15 cellular contexts compared by ENCODE assay signal in genomic region chr13:110258876-110259631, GRCh38. TPM values are rescaled to one million over a fixed set of nuclear protein-coding genes. Genes with fewer than 3 reads are reported as not detected.
A peak's percentile ranks its signal among the peaks of the same experiment; 100 is the strongest.
DNase-seq lines count a peak whose midpoint lies in the region; ATAC-seq, FAIRE-seq and TF ChIP-seq lines count a peak whose summit lies in the region.
"Had no signal": no experiment of that assay in that cellular context is flagged by ENCODE, and none has a peak within 500 bp of the region (broad histone marks: within the 10 kb centered on the region; RNA-seq: fewer than 3 reads in every experiment).

No MANE protein-coding gene starts in this region.

- peaks cover 10% of the 10 kb centered on the region for H3K27me3 Mint-ChIP-seq in endothelial cell (ENCODE audit: unreplicated experiment)

- H3K36me3 Mint-ChIP-seq in endothelial cell (ENCODE audit: low read depth, unreplicated experiment), result peaks cover 56% of the 10 kb centered on the region
- H3K36me3 Mint-ChIP-seq: natural killer cell treated with Interleukin-12 subunit alpha and Interleukin-12 subunit beta and Interleukin-15 and Interleukin-18, amount 100 ng/mL, for 72 hours had no signal

- H4K20me1 ChIP-seq in osteoblast (ENCODE audit: insufficient read depth, low read length), result peaks cover 10% of the 10 kb centered on the region

- peaks cover 14% of the 10 kb centered on the region for H3K4me1 ChIP-seq in osteoblast (ENCODE audit: insufficient read depth, low read length)

- H2AFZ ChIP-seq in osteoblast (ENCODE audit: low read length), result no peak overlapping the region

- H3K4me3 ChIP-seq in osteoblast (ENCODE audit: insufficient read depth, low read length), result peak overlapping the region; percentile 6
- H3K4me3 ChIP-seq: dorsolateral prefrontal cortex had no signal

- peaks cover 64% of the 10 kb centered on the region for H3K4me1 Mint-ChIP-seq in endothelial cell (ENCODE audit: unreplicated experiment)

- H3K9me3 Mint-ChIP-seq in endothelial cell (ENCODE audit: unreplicated experiment), result peaks cover 14% of the 10 kb centered on the region
- H3K9me3 Mint-ChIP-seq: natural killer cell treated with Interleukin-12 subunit alpha and Interleukin-12 subunit beta and Interleukin-15 and Interleukin-18, amount 100 ng/mL, for 72 hours had no signal

- no peak for TF ChIP-seq CTCF in endothelial cell (IDR thresholded peaks at IDR 0.05; ENCODE audit: unreplicated experiment)
- no peak for TF ChIP-seq CTCF in osteoblast (IDR thresholded peaks at IDR 0.05; ENCODE audit: extremely low read depth, low read depth, low read length)

- H3K27ac ChIP-seq in osteoblast (ENCODE audit: low read depth, low read length), result peak overlapping the region; percentile 5
- H3K27ac ChIP-seq: dorsolateral prefrontal cortex had no signal

- no peaks in the 10 kb centered on the region for H3K27me3 ChIP-seq in osteoblast (ENCODE audit: insufficient read depth, low read length)
- H3K27me3 ChIP-seq: dorsolateral prefrontal cortex had no signal

- peak overlapping the region; percentile 62 for H3K4me2 ChIP-seq in osteoblast (ENCODE audit: insufficient read depth, low read length)

- peaks cover 48% of the 10 kb centered on the region for H3K79me2 ChIP-seq in osteoblast (ENCODE audit: insufficient read depth, low read length)

- peak overlapping the region; percentile 51 for H3K4me3 Mint-ChIP-seq in endothelial cell (ENCODE audit: unreplicated experiment)
- H3K4me3 Mint-ChIP-seq: natural killer cell treated with Interleukin-12 subunit alpha and Interleukin-12 subunit beta and Interleukin-15 and Interleukin-18, amount 100 ng/mL, for 72 hours had no signal

- no peak for ATAC-seq in HG03378 (IDR thresholded peaks at IDR 0.05; ENCODE audit: unreplicated experiment)
- no peak for ATAC-seq in HG03342 (IDR thresholded peaks at IDR 0.05; ENCODE audit: unreplicated experiment)
- ATAC-seq in HG03354 (IDR thresholded peaks at IDR 0.05; ENCODE audit: poor library complexity, severe bottlenecking, unreplicated experiment), result no peak
- ATAC-seq: natural killer cell treated with Interleukin-12 subunit alpha and Interleukin-12 subunit beta and Interleukin-15 and Interleukin-18, amount 100 ng/mL, for 72 hours had no signal

- H3K27ac Mint-ChIP-seq in endothelial cell (ENCODE audit: unreplicated experiment), result peak overlapping the region; percentile 19
- H3K27ac Mint-ChIP-seq: natural killer cell treated with Interleukin-12 subunit alpha and Interleukin-12 subunit beta and Interleukin-15 and Interleukin-18, amount 100 ng/mL, for 72 hours had no signal

- peaks cover 8% of the 10 kb centered on the region for H3K36me3 ChIP-seq in osteoblast (ENCODE audit: insufficient read depth, low read length)

- H3K9me3 ChIP-seq in osteoblast (ENCODE audit: low read depth, low read length), result no peaks in the 10 kb centered on the region

- FAIRE-seq in RCC 7860 (lab: Jason Lieb, UNC), result peak; percentile 36
- FAIRE-seq: small intestine had no signal

- DNase-seq in A172 (ENCODE audit: low spot score), result peak; percentile 65
- DNase-seq in RCC 7860 (ENCODE audit: low spot score), result no peak
- no peak for DNase-seq in endothelial cell (ENCODE audit: low spot score)
- no peak for DNase-seq in osteoblast (ENCODE audit: insufficient read length, low spot score, missing footprints)
- DNase-seq in retina, result no peak
- DNase-seq: activated CD4-positive, CD25-positive, alpha-beta regulatory T cell treated with anti-CD3 and anti-CD28 coated beads, Interleukin-2, amount 50 U/mL, for 72 hours; amniotic stem cell; dorsolateral prefrontal cortex; glutamatergic neuron; NCI-H1105; small intestine had no signal

RNA-seq across cellular contexts. Expression of gene COL4A1, which starts 47.9 kb away (rescaled TPM):
- total RNA-seq in A172 (2014; rRNA removed; shearing (Covaris generic)), result 197 and 221 TPM in 2 replicates
- total RNA-seq in endothelial cell (ENCODE audit: unreplicated experiment) (2,720 TPM), osteoblast (412 and 433 TPM in 2 replicates)
- total RNA-seq: natural killer cell treated with Interleukin-12 subunit alpha and Interleukin-12 subunit beta and Interleukin-15 and Interleukin-18, amount 100 ng/mL, for 72 hours had no signal

RNA-seq across cellular contexts. Expression of gene COL4A2, which starts 48.0 kb away (rescaled TPM):
- total RNA-seq in A172 (2014; rRNA removed; shearing (Covaris generic)), result 177 and 218 TPM in 2 replicates
- total RNA-seq in endothelial cell (ENCODE audit: unreplicated experiment), result 1,556 TPM
- total RNA-seq in osteoblast, result 267 and 291 TPM in 2 replicates
- total RNA-seq: natural killer cell treated with Interleukin-12 subunit alpha and Interleukin-12 subunit beta and Interleukin-15 and Interleukin-18, amount 100 ng/mL, for 72 hours had no signal
